ENCODE assay signal across 8 cellular contexts in genomic region chr11:66617148-66617814, GRCh38. TPM values are rescaled to one million over a fixed set of nuclear protein-coding genes. Genes with fewer than 3 reads are reported as not detected.
DNase-seq lines count a peak whose midpoint lies in the region; ATAC-seq and TF ChIP-seq lines count a peak whose summit lies in the region.

No MANE protein-coding gene starts in this region.

- intact Hi-C loops in Calu3 (cut with micrococcal nuclease; ENCODE audit: unreplicated experiment), result no loop called here
- intact Hi-C loops in activated CD8-positive, alpha-beta T cell treated with anti-CD3 and anti-CD28 coated beads for 36 hours (cut with micrococcal nuclease), result loop anchor here (5.0 kb wide), 1 partner anchor 40 kb away; no protein-coding TSS in a partner anchor

- H3K4me3 ChIP-seq in cardiac muscle cell, result peak overlapping the region; percentile 91
- peak overlapping the region; percentile 98 for H3K4me3 ChIP-seq in retinal pigment epithelial cell (ENCODE audit: low read length)

- H3K27me3 ChIP-seq in cardiac muscle cell, result no peaks in the 10 kb centered on the region

- H3K4me1 ChIP-seq in cardiac muscle cell (ENCODE audit: low read depth), result peaks cover 32% of the 10 kb centered on the region

- peaks cover 22% of the 10 kb centered on the region for H3K4me1 Mint-ChIP-seq in Calu3 (ENCODE audit: low read depth, unreplicated experiment)
- H3K4me1 Mint-ChIP-seq in activated CD8-positive, alpha-beta T cell treated with anti-CD3 and anti-CD28 coated beads for 36 hours (ENCODE audit: low read depth), result peaks cover 40% of the 10 kb centered on the region

- POLR2A ChIA-PET in activated CD8-positive, alpha-beta T cell treated with anti-CD3 and anti-CD28 coated beads for 36 hours (lab: Charles Lee), result interaction anchor here (0.5 to 16.1 kb wide), 19 partner anchors 10 to 546 kb away, joined by 3 to 558 read pairs (median 4); partner anchors contain the start of genes ACTN3, CCS, RBM4 and RBM4B

- no peaks in the 10 kb centered on the region for H3K9me3 ChIP-seq in cardiac muscle cell (ENCODE audit: low read depth)

- DNase-seq in Calu3 (no peak), cardiac muscle cell (ENCODE audit: low read depth in 1 of 2, low spot score in 1 of 2) (peak; percentile 68 to 78), retinal pigment epithelial cell (ENCODE audit: low read depth) (no peak), DMS153 treated with DMSO at 0.1 percent for 48 hours (lab: John Stamatoyannopoulos, UW; ENCODE audit: unreplicated experiment) (no peak)
- peak; percentile 16 for DNase-seq in activated CD8-positive, alpha-beta T cell treated with anti-CD3 and anti-CD28 coated beads for 36 hours

- peaks cover 67% of the 10 kb centered on the region for H3K36me3 Mint-ChIP-seq in Calu3 (ENCODE audit: insufficient read depth, unreplicated experiment)
- peaks cover 61% of the 10 kb centered on the region for H3K36me3 Mint-ChIP-seq in activated CD8-positive, alpha-beta T cell treated with anti-CD3 and anti-CD28 coated beads for 36 hours (ENCODE audit: low read depth)

- CTCF ChIA-PET in Calu3 (lab: Charles Lee), result interaction anchor here (1.8 kb wide), 1 partner anchor 21 kb away, joined by 7 read pairs; the partner anchor contains the start of gene RBM4
- CTCF ChIA-PET in activated CD8-positive, alpha-beta T cell treated with anti-CD3 and anti-CD28 coated beads for 36 hours (lab: Charles Lee), result interaction anchor here (0.9 to 2.6 kb wide), 5 partner anchors 14 to 208 kb away, joined by 3 to 16 read pairs (median 4); partner anchors contain the start of genes RBM4 and RBM4B

- H3K4me3 Mint-ChIP-seq in Calu3 (ENCODE audit: low read depth, unreplicated experiment), result peak overlapping the region; percentile 99
- H3K4me3 Mint-ChIP-seq in activated CD8-positive, alpha-beta T cell treated with anti-CD3 and anti-CD28 coated beads for 36 hours, result peak overlapping the region; percentile 93

- ATAC-seq in HG03460 (IDR thresholded peaks at IDR 0.05; ENCODE audit: unreplicated experiment) (peak; percentile 11), GM18858 (IDR thresholded peaks at IDR 0.05; ENCODE audit: unreplicated experiment) (no peak), HG03354 (IDR thresholded peaks at IDR 0.05; ENCODE audit: poor library complexity, severe bottlenecking, unreplicated experiment) (no peak)
- no peak for ATAC-seq in activated CD8-positive, alpha-beta T cell treated with anti-CD3 and anti-CD28 coated beads for 36 hours

- no peaks in the 10 kb centered on the region for H3K27me3 Mint-ChIP-seq in Calu3 (ENCODE audit: unreplicated experiment)
- no peaks in the 10 kb centered on the region for H3K27me3 Mint-ChIP-seq in activated CD8-positive, alpha-beta T cell treated with anti-CD3 and anti-CD28 coated beads for 36 hours

- no peaks in the 10 kb centered on the region for H3K9me3 Mint-ChIP-seq in Calu3 (ENCODE audit: low read depth, unreplicated experiment)
- H3K9me3 Mint-ChIP-seq in activated CD8-positive, alpha-beta T cell treated with anti-CD3 and anti-CD28 coated beads for 36 hours, result peaks cover 1% of the 10 kb centered on the region

- peak overlapping the region; percentile 99 for H3K27ac Mint-ChIP-seq in Calu3 (ENCODE audit: unreplicated experiment)
- peak overlapping the region; percentile 98 for H3K27ac Mint-ChIP-seq in activated CD8-positive, alpha-beta T cell treated with anti-CD3 and anti-CD28 coated beads for 36 hours

- H3K27ac ChIP-seq in cardiac muscle cell, result peak overlapping the region; percentile 89

- no TSS peak for BruUV-seq in Calu3 (replicated peaks; lab: Mats Ljungman, UMichigan)

- TF ChIP-seq CTCF in Calu3 (IDR thresholded peaks at IDR 0.05; ENCODE audit: unreplicated experiment), result no peak
- TF ChIP-seq CTCF in activated CD8-positive, alpha-beta T cell treated with anti-CD3 and anti-CD28 coated beads for 36 hours (IDR thresholded peaks at IDR 0.05), result no peak
- no peak for TF ChIP-seq CTCF in cardiac muscle cell (IDR thresholded peaks at IDR 0.05; ENCODE audit: low read depth, low read length)
- no peak for TF ChIP-seq CTCF in retinal pigment epithelial cell (conservative IDR thresholded peaks at IDR 0.05; ENCODE audit: low read depth, low read length)

- H3K36me3 ChIP-seq in cardiac muscle cell, result peaks cover 1% of the 10 kb centered on the region

RNA-seq across cellular contexts. Expression of gene RBM14, which starts 0.9 kb away (rescaled TPM):
- total RNA-seq in Calu3 (2022) (102 and 107 TPM in 2 replicates), cardiac muscle cell (74.6 and 90.6 TPM in 2 replicates)
- total RNA-seq in activated CD8-positive, alpha-beta T cell treated with anti-CD3 and anti-CD28 coated beads for 36 hours, result 100 to 1,000 TPM; 153 to 159 TPM
- 95.2 and 111 TPM in 2 replicates for polyA plus RNA-seq in cardiac muscle cell

RNA-seq across cellular contexts. Expression of gene RBM4, which starts 21.2 kb away (rescaled TPM):
- total RNA-seq in Calu3 (2022) (137 and 144 TPM in 2 replicates), cardiac muscle cell (142 and 146 TPM in 2 replicates)
- total RNA-seq in activated CD8-positive, alpha-beta T cell treated with anti-CD3 and anti-CD28 coated beads for 36 hours, result 100 to 1,000 TPM; 108 to 114 TPM
- 206 and 241 TPM in 2 replicates for polyA plus RNA-seq in cardiac muscle cell

RNA-seq across cellular contexts. Expression of gene CCS, which starts 24.3 kb away (rescaled TPM):
- total RNA-seq in Calu3 (2022), result 33.2 and 34.2 TPM in 2 replicates
- total RNA-seq in activated CD8-positive, alpha-beta T cell treated with anti-CD3 and anti-CD28 coated beads for 36 hours, result 10 to 100 TPM; 22.0 to 25.6 TPM
- total RNA-seq in cardiac muscle cell, result 73.1 and 86.6 TPM in 2 replicates
- polyA plus RNA-seq in cardiac muscle cell, result 117 and 153 TPM in 2 replicates

RNA-seq across cellular contexts. Expression of gene CCDC87, which starts 24.4 kb away (rescaled TPM):
- total RNA-seq in Calu3 (2022) (0.91 and 1.0 TPM in 2 replicates), cardiac muscle cell (2.7 and 3.9 TPM in 2 replicates)
- total RNA-seq in activated CD8-positive, alpha-beta T cell treated with anti-CD3 and anti-CD28 coated beads for 36 hours, result under 1 TPM; 0.14 to 0.27 TPM
- polyA plus RNA-seq in cardiac muscle cell, result 1.2 and 4.8 TPM in 2 replicates

RNA-seq across cellular contexts. Expression of gene CTSF, which starts 48.9 kb away (rescaled TPM):
- total RNA-seq in Calu3 (2022) (1.7 TPM in 2 replicates), cardiac muscle cell (15.2 and 45.6 TPM in 2 replicates)
- 1 to 10 TPM in 1 of 2 experiments, under 1 TPM in 1; 0.68 to 1.3 TPM for total RNA-seq in activated CD8-positive, alpha-beta T cell treated with anti-CD3 and anti-CD28 coated beads for 36 hours
- 16.8 and 51.0 TPM in 2 replicates for polyA plus RNA-seq in cardiac muscle cell

Comparison
In these comparisons a context has a peak if more than half of its experiments do, and no peak if none do; other contexts are left out.
1. DNase-seq: peak in activated CD8-positive, alpha-beta T cell treated with anti-CD3 and anti-CD28 coated beads for 36 hours (single experiment) and cardiac muscle cell (2 of 2); none in Calu3 (single experiment), retinal pigment epithelial cell (single experiment) and DMS153 treated with DMSO at 0.1 percent for 48 hours (single experiment).